In genomic region chr13:48094781-48095502, GRCh38 we compare ENCODE assay signal across 8 cellular contexts. TPM values are rescaled to one million over a fixed set of nuclear protein-coding genes. Genes with fewer than 3 reads are reported as not detected.
DNase-seq lines count a peak whose midpoint lies in the region; ATAC-seq and TF ChIP-seq lines count a peak whose summit lies in the region.

A gene with protein sequence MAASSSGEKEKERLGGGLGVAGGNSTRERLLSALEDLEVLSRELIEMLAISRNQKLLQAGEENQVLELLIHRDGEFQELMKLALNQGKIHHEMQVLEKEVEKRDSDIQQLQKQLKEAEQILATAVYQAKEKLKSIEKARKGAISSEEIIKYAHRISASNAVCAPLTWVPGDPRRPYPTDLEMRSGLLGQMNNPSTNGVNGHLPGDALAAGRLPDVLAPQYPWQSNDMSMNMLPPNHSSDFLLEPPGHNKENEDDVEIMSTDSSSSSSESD (minus strand): TSS chr13:48095104. CDS start chr13:48095078, 26 bp downstream.

- peak within 1 kb of the TSS; percentile 99 for H3K4me3 Mint-ChIP-seq in GM23338
- H3K4me3 Mint-ChIP-seq in naive thymus-derived CD4-positive, alpha-beta T cell: peak within 1 kb of the TSS; percentile 94 to 99 (median 96)
- H3K4me3 Mint-ChIP-seq in stimulated activated naive B cell treated with anti-CD40 and anti-IgM and Interleukin-4, amounts not matched to agents 10 μg/mL and 1 μg/mL and 100 μg/mL, for 72 hours: peak within 1 kb of the TSS; percentile 90 to 96

- no peaks in the 10 kb centered on the region for H3K9me3 Mint-ChIP-seq in GM23338
- H3K9me3 Mint-ChIP-seq in naive thymus-derived CD4-positive, alpha-beta T cell: peaks cover 0 to 4% (median 0%) of the 10 kb centered on the region in 11 donors
- H3K9me3 Mint-ChIP-seq in stimulated activated naive B cell treated with anti-CD40 and anti-IgM and Interleukin-4, amounts not matched to agents 10 μg/mL and 1 μg/mL and 100 μg/mL, for 72 hours: peaks cover 0 to 4% of the 10 kb centered on the region in 2 donors

- H3K9me2 ChIP-seq in GM23338 (ENCODE audit: insufficient read depth): no peaks in the 10 kb centered on the region; the same call in 1 of the 2 replicates

- TF ChIP-seq CTCF in GM23338 (conservative IDR thresholded peaks at IDR 0.05; ENCODE audit: low read depth in 2 of 2) (peak; percentile 95 to 98), fibroblast of lung (conservative IDR thresholded peaks at IDR 0.05 in 1 of 2, IDR thresholded peaks at IDR 0.05 in 1 of 2; ENCODE audit: low read depth in 1 of 2, low read length in 2 of 2) (peak; percentile 99)

- H3K9ac ChIP-seq in fibroblast of lung (ENCODE audit: insufficient read depth, low read length): peak within 1 kb of the TSS; percentile 86

- H3K36me3 Mint-ChIP-seq in GM23338 (ENCODE audit: low read depth): peaks cover 3% of the 10 kb centered on the region; the same call in 1 of the 3 replicates
- peaks cover 0 to 6% (median 1%) of the 10 kb centered on the region in 5 donors for H3K36me3 Mint-ChIP-seq in naive thymus-derived CD4-positive, alpha-beta T cell
- peaks cover 6 to 13% of the 10 kb centered on the region in 2 donors for H3K36me3 Mint-ChIP-seq in stimulated activated naive B cell treated with anti-CD40 and anti-IgM and Interleukin-4, amounts not matched to agents 10 μg/mL and 1 μg/mL and 100 μg/mL, for 72 hours

- CTCF ChIA-PET in naive thymus-derived CD4-positive, alpha-beta T cell (lab: Charles Lee): interaction anchor here (0.6 to 2.2 kb wide), 10 partner anchors 10 to 208 kb away, joined by 3 to 13 read pairs (median 4); partner anchors contain the start of gene NUDT15

- no peaks in the 10 kb centered on the region for H3K9me3 ChIP-seq in fibroblast of lung (ENCODE audit: control insufficient read depth, insufficient read depth, low read depth, low read length)
- no peaks in the 10 kb centered on the region for H3K9me3 ChIP-seq in naive thymus-derived CD4-positive, alpha-beta T cell (ENCODE audit: control insufficient read depth in 2 of 3, low read length in 3 of 3)

- H2AFZ ChIP-seq in GM23338 (peak within 1 kb of the TSS; percentile 63; the same call in 1 of the 2 replicates), fibroblast of lung (ENCODE audit: low read length) (peak within 1 kb of the TSS; percentile 59)

- POLR2A ChIA-PET in naive thymus-derived CD4-positive, alpha-beta T cell (lab: Charles Lee): interaction anchor here (0.6 to 2.4 kb wide), 18 partner anchors 12 to 1017 kb away, joined by 3 to 14 read pairs (median 4); partner anchors contain the start of genes FNDC3A, ITM2B and NUDT15

- H3K36me3 ChIP-seq in GM23338 (ENCODE audit: insufficient read depth) (no peaks in the 10 kb centered on the region), fibroblast of lung (ENCODE audit: control insufficient read depth, insufficient read depth, low read length) (no peaks in the 10 kb centered on the region)
- H3K36me3 ChIP-seq in naive thymus-derived CD4-positive, alpha-beta T cell (ENCODE audit: control insufficient read depth in 2 of 3, insufficient read depth in 3 of 3, low read length in 3 of 3): peaks cover 0 to 6% (median 0%) of the 10 kb centered on the region in 3 experiments

- H3K4me1 Mint-ChIP-seq in GM23338: peaks cover 21% of the 10 kb centered on the region
- peaks cover 26 to 56% (median 48%) of the 10 kb centered on the region in 7 donors for H3K4me1 Mint-ChIP-seq in naive thymus-derived CD4-positive, alpha-beta T cell
- H3K4me1 Mint-ChIP-seq in stimulated activated naive B cell treated with anti-CD40 and anti-IgM and Interleukin-4, amounts not matched to agents 10 μg/mL and 1 μg/mL and 100 μg/mL, for 72 hours: peaks cover 19 to 34% of the 10 kb centered on the region in 2 donors

- H3K4me3 ChIP-seq in GM23338: peak within 1 kb of the TSS; percentile 89
- H3K4me3 ChIP-seq in fibroblast of lung (replicated peaks in 1 of 4; ENCODE audit: control extremely low read depth in 1 of 4, insufficient read depth in 1 of 4, low read depth in 3 of 4, low read length in 4 of 4): peak within 1 kb of the TSS; percentile 74 to 99 (median 87)
- peak within 1 kb of the TSS; percentile 90 for H3K4me3 ChIP-seq in naive thymus-derived CD4-positive, alpha-beta T cell (ENCODE audit: low read length)

- peak; percentile 95 for ATAC-seq in GM23338
- ATAC-seq in naive thymus-derived CD4-positive, alpha-beta T cell: peak; percentile 100
- peak; percentile 96 to 97 for ATAC-seq in stimulated activated naive B cell treated with anti-CD40 and anti-IgM and Interleukin-4, amounts not matched to agents 10 μg/mL and 1 μg/mL and 100 μg/mL, for 72 hours (replicated peaks)

- H3K79me2 ChIP-seq in GM23338 (replicated peaks; ENCODE audit: insufficient read depth) (peaks cover 49% of the 10 kb centered on the region), fibroblast of lung (ENCODE audit: control insufficient read depth, insufficient read depth, low read length) (peaks cover 49% of the 10 kb centered on the region)

- peaks cover 6% of the 10 kb centered on the region; the same call in 1 of the 2 replicates for H4K20me1 ChIP-seq in GM23338 (replicated peaks; ENCODE audit: insufficient read depth)
- no peaks in the 10 kb centered on the region for H4K20me1 ChIP-seq in fibroblast of lung (ENCODE audit: control insufficient read depth, extremely low read depth, insufficient read depth, low read length)

- intact Hi-C loops in naive thymus-derived CD4-positive, alpha-beta T cell (cut with micrococcal nuclease): loop anchor here (1.0 to 10.0 kb wide), 17 partner anchors 17 to 1350 kb away; partner anchors contain the start of genes CAB39L (in 2 of the 2), CYSLTR2 (in 2 of the 2), ITM2B (in 2 of the 2) and RB1 (in 2 of the 2)

- H3K4me2 ChIP-seq in GM23338: peak within 1 kb of the TSS; percentile 93
- peak within 1 kb of the TSS; percentile 94 for H3K4me2 ChIP-seq in fibroblast of lung (ENCODE audit: extremely low read depth, insufficient read depth, low read length)

- H3K27me3 ChIP-seq in GM23338 (ENCODE audit: insufficient read depth) (no peaks in the 10 kb centered on the region), fibroblast of lung (ENCODE audit: control insufficient read depth, insufficient read depth, low read length) (no peaks in the 10 kb centered on the region)
- no peaks in the 10 kb centered on the region for H3K27me3 ChIP-seq in naive thymus-derived CD4-positive, alpha-beta T cell (ENCODE audit: control insufficient read depth in 2 of 2, insufficient read depth in 2 of 2, low read length in 2 of 2)

- DNase-seq in ELF-1 (ENCODE audit: low read depth, low spot score) (peak; percentile 99), GM23338 (ENCODE audit: low spot score) (peak; percentile 95), LHCN-M2 (ENCODE audit: low read depth) (peak; percentile 93), RPMI7951 (ENCODE audit: low read depth) (peak; percentile 88), fibroblast of lung (ENCODE audit: low read depth in 2 of 2) (peak; percentile 88 to 94)
- peak; percentile 97 for DNase-seq in activated T-helper 1 cell treated with anti-CD3 and anti-CD28 coated beads, Interleukin-2, amount 50 U/mL, for 16 hours (ENCODE audit: low read depth in 1 of 2, low spot score in 1 of 2)
- DNase-seq in naive thymus-derived CD4-positive, alpha-beta T cell: peak; percentile 94 to 99 (median 98)
- DNase-seq in stimulated activated naive B cell treated with anti-CD40 and anti-IgM and Interleukin-4, amounts not matched to agents 10 μg/mL and 1 μg/mL and 100 μg/mL, for 72 hours: peak; percentile 96

- H3K4me1 ChIP-seq in GM23338 (ENCODE audit: insufficient read depth) (peaks cover 13% of the 10 kb centered on the region), fibroblast of lung (ENCODE audit: control insufficient read depth, extremely low read depth, insufficient read depth, low read length) (no peaks in the 10 kb centered on the region)
- peaks cover 13 to 26% of the 10 kb centered on the region in 2 donors for H3K4me1 ChIP-seq in naive thymus-derived CD4-positive, alpha-beta T cell (ENCODE audit: control insufficient read depth in 2 of 2, insufficient read depth in 2 of 2, low read length in 2 of 2)

- H3K27ac ChIP-seq in GM23338 (ENCODE audit: low read depth) (0 out of 2 replicates have a peak within 1 kb of the TSS, but pooled peaks have one; percentile 52), fibroblast of lung (ENCODE audit: insufficient read depth, low read length) (peak within 1 kb of the TSS; percentile 87)
- peak within 1 kb of the TSS; percentile 99 for H3K27ac ChIP-seq in naive thymus-derived CD4-positive, alpha-beta T cell (ENCODE audit: low read depth, low read length)

- peaks cover 3% of the 10 kb centered on the region for H3K27me3 Mint-ChIP-seq in GM23338 (ENCODE audit: insufficient read depth, low read depth, poor library complexity)
- peaks cover 0 to 9% (median 0%) of the 10 kb centered on the region in 5 donors for H3K27me3 Mint-ChIP-seq in naive thymus-derived CD4-positive, alpha-beta T cell
- peaks cover 0 to 11% of the 10 kb centered on the region in 2 donors for H3K27me3 Mint-ChIP-seq in stimulated activated naive B cell treated with anti-CD40 and anti-IgM and Interleukin-4, amounts not matched to agents 10 μg/mL and 1 μg/mL and 100 μg/mL, for 72 hours

- H3K27ac Mint-ChIP-seq in GM23338: peak within 1 kb of the TSS; percentile 97
- H3K27ac Mint-ChIP-seq in naive thymus-derived CD4-positive, alpha-beta T cell: peak within 1 kb of the TSS; percentile 92 to 98 (median 96)
- peak within 1 kb of the TSS; percentile 97 for H3K27ac Mint-ChIP-seq in stimulated activated naive B cell treated with anti-CD40 and anti-IgM and Interleukin-4, amounts not matched to agents 10 μg/mL and 1 μg/mL and 100 μg/mL, for 72 hours

- no peaks in the 10 kb centered on the region for H3F3A ChIP-seq in GM23338 (replicated peaks; ENCODE audit: low read depth)

TF ChIP-seq in GM23338, 12 proteins besides CTCF, POLR2A, EP300 and RAD21 (continues in another document):
- TF ChIP-seq EZH2phosphoT487 (IDR thresholded peaks at IDR 0.05; ENCODE audit: unreplicated experiment) (no peak), ZNF331 (CRISPR knock-in tag; IDR thresholded peaks at IDR 0.05; ENCODE audit: low read depth) (no peak), POLR2AphosphoS5 (IDR thresholded peaks at IDR 0.05; ENCODE audit: low read depth) (peak; percentile 94), ZNF114 (CRISPR knock-in tag; IDR thresholded peaks at IDR 0.05) (no peak)

RNA-seq across cellular contexts. Expression of the gene that starts here (rescaled TPM):
- total RNA-seq in GM23338 (2014; rRNA removed; shearing (Covaris generic)): 29.0 and 38.8 TPM in 2 replicates
- polyA plus RNA-seq in GM23338 (2016; fragmentation: Nextera tagmentation; extraction: Ambion mirVana): 80.6 and 92.5 TPM in 2 replicates
- total RNA-seq in LHCN-M2 (2014; rRNA removed): 29.8 and 30.6 TPM in 2 replicates
- 25.6 TPM for polyA plus RNA-seq in LHCN-M2 (2012)
- 30.8 and 39.3 TPM in 2 replicates for total RNA-seq in RPMI7951 (2014; rRNA removed; shearing (Covaris generic))
- 21.8 and 25.4 TPM in 2 replicates for total RNA-seq in fibroblast of lung
- polyA plus RNA-seq in fibroblast of lung: 59.6 and 66.7 TPM in 2 replicates
- 44.4 and 50.3 TPM in 2 replicates for polyA plus RNA-seq in fibroblast of lung (2012)
- 11.1 and 21.9 TPM in 2 replicates for polyA minus RNA-seq in fibroblast of lung (ENCODE audit: low replicate concordance)
- 10 to 100 TPM; 43.4 to 60.9 (median 50.0) TPM for total RNA-seq in naive thymus-derived CD4-positive, alpha-beta T cell
- polyA plus RNA-seq in naive thymus-derived CD4-positive, alpha-beta T cell: 10 to 100 TPM; 79.8 to 90.0 TPM

Comparison
In these comparisons a context has a peak if more than half of its experiments do, and no peak if none do; other contexts are left out.
1. Peak in every context shown above with its lines: DNase-seq, ATAC-seq, H3K4me3 ChIP-seq and H3K27ac ChIP-seq.